10 cellular contexts compared by ENCODE assay signal in the genomic region with DNA sequence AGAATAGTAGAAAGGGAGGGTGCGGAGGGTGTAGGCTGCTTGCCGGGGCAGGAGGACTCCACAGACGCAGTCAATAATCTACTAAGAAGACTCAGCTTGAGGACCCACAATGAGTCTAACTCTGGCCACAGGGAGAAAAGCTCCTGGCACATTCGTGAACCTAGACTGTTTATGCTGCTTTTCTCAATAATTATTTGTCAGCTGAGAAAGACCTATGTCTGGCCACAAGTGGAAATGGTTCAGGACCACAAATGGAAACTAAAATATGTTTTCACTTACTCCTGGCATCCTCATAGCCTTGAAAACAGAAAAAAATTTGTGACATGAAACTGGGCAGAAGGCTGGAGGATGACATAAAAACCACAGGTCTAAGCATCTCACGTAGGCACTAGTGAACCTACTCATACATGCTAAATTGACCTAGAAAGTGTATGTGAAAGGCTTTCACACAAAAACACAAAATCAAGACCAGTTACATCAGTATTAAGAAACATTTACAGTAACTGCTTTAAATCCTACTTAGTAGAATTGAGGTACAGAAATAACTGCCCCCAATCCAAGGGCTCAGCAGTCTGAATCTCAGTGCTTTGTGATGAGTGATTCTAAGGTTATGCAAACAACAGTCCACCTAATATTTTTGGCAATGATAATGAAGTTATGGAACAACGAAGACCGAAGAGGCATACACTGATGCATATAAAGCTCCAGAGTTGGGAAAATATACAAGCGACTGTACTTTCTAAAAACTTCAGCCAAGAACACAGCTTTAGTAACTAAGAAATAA.
A peak's percentile ranks its signal among the peaks of the same experiment; 100 is the strongest.
DNase-seq lines count a peak whose midpoint lies in the region; ATAC-seq lines count a peak whose summit lies in the region.
"Had no signal": no experiment of that assay in that cellular context is flagged by ENCODE, and none has a peak within 500 bp of the region (broad histone marks: within the 10 kb centered on the region; RNA-seq: fewer than 3 reads in every experiment).

No MANE protein-coding gene starts in this region.

- H3K4me1 Mint-ChIP-seq in activated CD8-positive, alpha-beta memory T cell treated with anti-CD3 and anti-CD28 coated beads, Interleukin-2, amount 10 ng/mL, durations not matched to agents 7 days and 5 days: peaks cover 42% of the 10 kb centered on the region
- peaks cover 53% of the 10 kb centered on the region for H3K4me1 Mint-ChIP-seq in activated naive CD8-positive, alpha-beta T cell treated with anti-CD3 and anti-CD28 coated beads, Interleukin-2, amount 50 U/mL, for 24 hours

- no peak overlapping the region for H3K9ac ChIP-seq in skeletal muscle tissue (ENCODE audit: low read depth in 1 of 3, low read length in 3 of 3)

- H3K36me3 Mint-ChIP-seq in activated CD8-positive, alpha-beta memory T cell treated with anti-CD3 and anti-CD28 coated beads, Interleukin-2, amount 10 ng/mL, durations not matched to agents 7 days and 5 days: peaks cover 1% of the 10 kb centered on the region
- no peaks in the 10 kb centered on the region for H3K36me3 Mint-ChIP-seq in activated naive CD8-positive, alpha-beta T cell treated with anti-CD3 and anti-CD28 coated beads, Interleukin-2, amount 50 U/mL, for 24 hours (ENCODE audit: low read depth)

- CTCF ChIA-PET in activated CD8-positive, alpha-beta memory T cell treated with anti-CD3 and anti-CD28 coated beads, Interleukin-2, amount 10 ng/mL, durations not matched to agents 7 days and 5 days (lab: Charles Lee): interaction anchor here (1.2 kb wide), 1 partner anchor 9 kb away, joined by 3 read pairs; no protein-coding TSS in a partner anchor

- H3K27me3 Mint-ChIP-seq in activated CD8-positive, alpha-beta memory T cell treated with anti-CD3 and anti-CD28 coated beads, Interleukin-2, amount 10 ng/mL, durations not matched to agents 7 days and 5 days: no peaks in the 10 kb centered on the region
- no peaks in the 10 kb centered on the region for H3K27me3 Mint-ChIP-seq in activated naive CD8-positive, alpha-beta T cell treated with anti-CD3 and anti-CD28 coated beads, Interleukin-2, amount 50 U/mL, for 24 hours
- H3K27me3 Mint-ChIP-seq: CD4-positive, CD25-positive, alpha-beta regulatory T cell had no signal

- no peaks in the 10 kb centered on the region for H3K36me3 ChIP-seq in skeletal muscle tissue (ENCODE audit: control insufficient read depth in 3 of 3, insufficient read depth in 3 of 3, low read length in 3 of 3)

- peak; percentile 72 for ATAC-seq in activated CD8-positive, alpha-beta memory T cell treated with anti-CD3 and anti-CD28 coated beads, Interleukin-2, amount 10 ng/mL, durations not matched to agents 7 days and 5 days
- ATAC-seq in HG03095 (IDR thresholded peaks at IDR 0.05; ENCODE audit: unreplicated experiment) (peak; percentile 62), GM18519 (IDR thresholded peaks at IDR 0.05; ENCODE audit: low FRiP score, unreplicated experiment) (no peak)
- peak; percentile 93 for ATAC-seq in activated naive CD8-positive, alpha-beta T cell treated with anti-CD3 and anti-CD28 coated beads, Interleukin-2, amount 50 U/mL, for 24 hours

- H3K27ac ChIP-seq in skeletal muscle tissue (ENCODE audit: low read depth, low read length): peak overlapping the region; percentile 27
- H3K27ac ChIP-seq: VCaP had no signal

- no peaks in the 10 kb centered on the region for H3K9me3 ChIP-seq in skeletal muscle tissue (ENCODE audit: control insufficient read depth in 3 of 3, low read length in 3 of 3)

- no peak overlapping the region for H3K4me3 Mint-ChIP-seq in activated CD8-positive, alpha-beta memory T cell treated with anti-CD3 and anti-CD28 coated beads, Interleukin-2, amount 10 ng/mL, durations not matched to agents 7 days and 5 days
- peak overlapping the region; percentile 30 for H3K4me3 Mint-ChIP-seq in activated naive CD8-positive, alpha-beta T cell treated with anti-CD3 and anti-CD28 coated beads, Interleukin-2, amount 50 U/mL, for 24 hours
- H3K4me3 Mint-ChIP-seq: CD4-positive, CD25-positive, alpha-beta regulatory T cell had no signal

- no peak overlapping the region for H3K4me3 ChIP-seq in skeletal muscle tissue (ENCODE audit: low read length in 3 of 3)

- peak; percentile 45 for DNase-seq in activated CD8-positive, alpha-beta memory T cell treated with anti-CD3 and anti-CD28 coated beads, Interleukin-2, amount 10 ng/mL, durations not matched to agents 7 days and 5 days
- no peak for DNase-seq in activated CD8-positive, alpha-beta memory T cell treated with anti-CD3 and anti-CD28 coated beads, Interleukin-2, amount 50 U/mL, for 48 hours
- peak; percentile 34 for DNase-seq in activated naive CD8-positive, alpha-beta T cell treated with anti-CD3 and anti-CD28 coated beads, Interleukin-2, amount 50 U/mL, for 24 hours
- no peak for DNase-seq in DMS 273 treated with DMSO at 0.1 percent for 48 hours (lab: John Stamatoyannopoulos, UW)
- no peak for DNase-seq in NCI-H748 treated with DMSO at 0.1 percent for 48 hours (lab: John Stamatoyannopoulos, UW)

- no peak overlapping the region for H3K27ac Mint-ChIP-seq in activated CD8-positive, alpha-beta memory T cell treated with anti-CD3 and anti-CD28 coated beads, Interleukin-2, amount 10 ng/mL, durations not matched to agents 7 days and 5 days
- H3K27ac Mint-ChIP-seq in activated naive CD8-positive, alpha-beta T cell treated with anti-CD3 and anti-CD28 coated beads, Interleukin-2, amount 50 U/mL, for 24 hours: peak overlapping the region; percentile 75

- peaks cover 5 to 14% (median 10%) of the 10 kb centered on the region in 3 donors for H3K4me1 ChIP-seq in skeletal muscle tissue (ENCODE audit: control insufficient read depth in 3 of 3, insufficient read depth in 3 of 3, low read length in 3 of 3)

- no peaks in the 10 kb centered on the region for H3K9me3 Mint-ChIP-seq in activated CD8-positive, alpha-beta memory T cell treated with anti-CD3 and anti-CD28 coated beads, Interleukin-2, amount 10 ng/mL, durations not matched to agents 7 days and 5 days (ENCODE audit: low read depth)
- H3K9me3 Mint-ChIP-seq in activated naive CD8-positive, alpha-beta T cell treated with anti-CD3 and anti-CD28 coated beads, Interleukin-2, amount 50 U/mL, for 24 hours: no peaks in the 10 kb centered on the region
- H3K9me3 Mint-ChIP-seq: CD4-positive, CD25-positive, alpha-beta regulatory T cell had no signal

- no peaks in the 10 kb centered on the region for H3K27me3 ChIP-seq in skeletal muscle tissue (ENCODE audit: control insufficient read depth in 3 of 3, insufficient read depth in 3 of 3, low read length in 3 of 3)

Comparison
In these comparisons a context has a peak if more than half of its experiments do, and no peak if none do; other contexts are left out.
1. DNase-seq: peak in activated CD8-positive, alpha-beta memory T cell treated with anti-CD3 and anti-CD28 coated beads, Interleukin-2, amount 10 ng/mL, durations not matched to agents 7 days and 5 days (single experiment) and activated naive CD8-positive, alpha-beta T cell treated with anti-CD3 and anti-CD28 coated beads, Interleukin-2, amount 50 U/mL, for 24 hours (single experiment); none in activated CD8-positive, alpha-beta memory T cell treated with anti-CD3 and anti-CD28 coated beads, Interleukin-2, amount 50 U/mL, for 48 hours (single experiment), DMS 273 treated with DMSO at 0.1 percent for 48 hours (single experiment) and NCI-H748 treated with DMSO at 0.1 percent for 48 hours (single experiment).